ENCODE assay signal across 19 cellular contexts in genomic region chr17:31112001-31112661, GRCh38. TPM values are rescaled to one million over a fixed set of nuclear protein-coding genes. Genes with fewer than 3 reads are reported as not detected.
A peak's percentile ranks its signal among the peaks of the same experiment; 100 is the strongest.
DNase-seq lines count a peak whose midpoint lies in the region; ATAC-seq, FAIRE-seq and TF ChIP-seq lines count a peak whose summit lies in the region.
"Had no signal": no experiment of that assay in that cellular context is flagged by ENCODE, and none has a peak within 500 bp of the region (broad histone marks: within the 10 kb centered on the region; RNA-seq: fewer than 3 reads in every experiment).

No MANE protein-coding gene starts in this region.

- no peaks in the 10 kb centered on the region for H3K9me3 ChIP-seq in upper lobe of right lung
- H3K9me3 ChIP-seq: MG63, SJCRH30 had no signal

- peaks cover 15% of the 10 kb centered on the region for H3K36me3 Mint-ChIP-seq in type B pancreatic cell
- H3K36me3 Mint-ChIP-seq: memory B cell had no signal

- no peak overlapping the region for H3K4me3 Mint-ChIP-seq in type B pancreatic cell
- H3K4me3 Mint-ChIP-seq: memory B cell; naive thymus-derived CD8-positive, alpha-beta T cell; T-helper 1 cell treated with Interleukin-12 subunit alpha and Interleukin-12 subunit beta and Interleukin-4 antibody, amounts not matched to agents 30 μg/mL and 1 μg/mL, for 36 hours had no signal

- H3K9me3 Mint-ChIP-seq in type B pancreatic cell: no peaks in the 10 kb centered on the region
- H3K9me3 Mint-ChIP-seq: memory B cell; naive thymus-derived CD8-positive, alpha-beta T cell; T-helper 1 cell treated with Interleukin-12 subunit alpha and Interleukin-12 subunit beta and Interleukin-4 antibody, amounts not matched to agents 30 μg/mL and 1 μg/mL, for 36 hours had no signal

- no peak overlapping the region for H3K27ac Mint-ChIP-seq in type B pancreatic cell
- H3K27ac Mint-ChIP-seq: memory B cell; naive thymus-derived CD8-positive, alpha-beta T cell; T-helper 1 cell treated with Interleukin-12 subunit alpha and Interleukin-12 subunit beta and Interleukin-4 antibody, amounts not matched to agents 30 μg/mL and 1 μg/mL, for 36 hours had no signal

- peak; percentile 41 for FAIRE-seq in D721Med (lab: Jason Lieb, UNC)
- peak; percentile 72 for FAIRE-seq in GM19239 (lab: Jason Lieb, UNC)

- H3K27ac ChIP-seq in foreskin keratinocyte: no peak overlapping the region
- H3K27ac ChIP-seq in upper lobe of right lung: no peak overlapping the region
- H3K27ac ChIP-seq: cardiac muscle cell, parathyroid adenoma, SJCRH30, VCaP had no signal

- H3K27me3 Mint-ChIP-seq in type B pancreatic cell: no peaks in the 10 kb centered on the region
- H3K27me3 Mint-ChIP-seq: memory B cell; naive thymus-derived CD8-positive, alpha-beta T cell had no signal

- H3K27me3 ChIP-seq in foreskin keratinocyte: no peaks in the 10 kb centered on the region
- H3K27me3 ChIP-seq in upper lobe of right lung: no peaks in the 10 kb centered on the region
- H3K27me3 ChIP-seq: cardiac muscle cell, MG63, SJCRH30 had no signal

- intact Hi-C loops in upper lobe of right lung (cut with DNase I): no loop called here

- H3K4me3 ChIP-seq in upper lobe of right lung: no peak overlapping the region
- H3K4me3 ChIP-seq: cardiac muscle cell, MG63, SJCRH30 had no signal

- H3K4me1 ChIP-seq in foreskin keratinocyte: peaks cover 10% of the 10 kb centered on the region
- H3K4me1 ChIP-seq in upper lobe of right lung: peaks cover 3% of the 10 kb centered on the region

- no peak for TF ChIP-seq CTCF in D721Med (IDR thresholded peaks at IDR 0.05; ENCODE audit: insufficient read depth, missing control alignments)
- no peak for TF ChIP-seq CTCF in foreskin keratinocyte (conservative IDR thresholded peaks at IDR 0.05)
- TF ChIP-seq CTCF in type B pancreatic cell (conservative IDR thresholded peaks at IDR 0.05): no peak
- no peak for TF ChIP-seq CTCF in upper lobe of right lung (IDR thresholded peaks at IDR 0.05)

- no peak for DNase-seq in D721Med (ENCODE audit: insufficient read length, low spot score)
- DNase-seq in GM19239 (ENCODE audit: insufficient read length, low spot score): no peak
- DNase-seq in OCI-M1 (lab: John Stamatoyannopoulos, UW): peak; percentile 14
- DNase-seq in foreskin keratinocyte: peak in 1 of 2 donors; percentile 48
- DNase-seq in type B pancreatic cell (ENCODE audit: extremely low spot score, unreplicated experiment): no peak
- no peak for DNase-seq in HuH-7.5 (ENCODE audit: low spot score)
- no peak for DNase-seq in DMS53 treated with DMSO at 0.1 percent for 48 hours (lab: John Stamatoyannopoulos, UW; ENCODE audit: unreplicated experiment)
- DNase-seq in upper lobe of right lung: no peak
- DNase-seq: islet precursor cell; MG63; naive thymus-derived CD8-positive, alpha-beta T cell; NCI-H1930; SJCRH30; stimulated activated CD4-positive, alpha-beta T cell treated with anti-CD3 and anti-CD28 coated beads, Interleukin-2, amount 100 ng/mL, for 48 hours had no signal

- ATAC-seq in foreskin keratinocyte (peak; percentile 48), upper lobe of right lung (no peak)
- ATAC-seq: naive thymus-derived CD8-positive, alpha-beta T cell had no signal

- H3K4me1 Mint-ChIP-seq in type B pancreatic cell (ENCODE audit: unreplicated experiment): peaks cover 33% of the 10 kb centered on the region

- H3K36me3 ChIP-seq in upper lobe of right lung: no peaks in the 10 kb centered on the region
- H3K36me3 ChIP-seq: cardiac muscle cell had no signal

RNA-seq across cellular contexts. Expression of gene NF1, which starts 17.4 kb away (rescaled TPM):
- total RNA-seq in foreskin keratinocyte (31.1 and 35.7 TPM in 2 replicates), type B pancreatic cell (ENCODE audit: low replicate concordance) (62.6 and 69.9 TPM in 2 replicates), upper lobe of right lung (61.6 TPM)
- 3.7 and 4.1 TPM in 2 replicates for polyA plus RNA-seq in foreskin keratinocyte
